21 cellular contexts compared by ENCODE assay signal in genomic region chr2:216858312-216858711, GRCh38. TPM values are rescaled to one million over a fixed set of nuclear protein-coding genes. Genes with fewer than 3 reads are reported as not detected.
DNase-seq lines count a peak whose midpoint lies in the region; ATAC-seq and TF ChIP-seq lines count a peak whose summit lies in the region.
"Had no signal": no experiment of that assay in that cellular context is flagged by ENCODE, and none has a peak within 500 bp of the region (broad histone marks: within the 10 kb centered on the region; RNA-seq: fewer than 3 reads in every experiment).

No MANE protein-coding gene starts in this region.

- no peaks in the 10 kb centered on the region for H3K9me2 ChIP-seq in GM23248 (ENCODE audit: insufficient read depth)

- no peaks in the 10 kb centered on the region for H3K27me3 Mint-ChIP-seq in activated T-helper 2 cell treated with anti-CD3 and anti-CD28 coated beads, Interferon-gamma antibody, Interleukin-2, Interleukin-4, amounts not matched to agents 10 μg/mL and 5 μg/mL and 100 μg/mL, durations not matched to agents 14 hours and 24 hours and 36 hours (ENCODE audit: low read depth)
- H3K27me3 Mint-ChIP-seq in natural killer cell treated with Interleukin-12 subunit alpha and Interleukin-12 subunit beta and Interleukin-15 and Interleukin-18, amount 100 ng/mL, for 72 hours = no peaks in the 10 kb centered on the region

- H3K79me2 ChIP-seq in GM23248 (ENCODE audit: insufficient read depth) = no peaks in the 10 kb centered on the region

- H3K9me3 ChIP-seq in GM23248 (ENCODE audit: low read depth) = no peaks in the 10 kb centered on the region
- H3K9me3 ChIP-seq: BE2C, colonic mucosa, ovary, sigmoid colon had no signal

- H3K4me1 ChIP-seq in GM23248 (ENCODE audit: insufficient read depth) = peaks cover 31% of the 10 kb centered on the region
- H3K4me1 ChIP-seq: colonic mucosa, sigmoid colon had no signal

- intact Hi-C loops in activated T-helper 2 cell treated with anti-CD3 and anti-CD28 coated beads, Interferon-gamma antibody, Interleukin-2, Interleukin-4, amounts not matched to agents 10 μg/mL and 5 μg/mL and 100 μg/mL, durations not matched to agents 14 hours and 24 hours and 36 hours (cut with micrococcal nuclease) = loop anchor here (1.0 to 5.0 kb wide), 4 partner anchors 8 to 365 kb away; partner anchors contain the start of gene RPL37A

- H3K36me3 ChIP-seq in GM23248 (ENCODE audit: low read depth) = no peaks in the 10 kb centered on the region
- H3K36me3 ChIP-seq: BE2C, colonic mucosa, ovary, sigmoid colon had no signal

- peak; percentile 62 to 63 for ATAC-seq in natural killer cell treated with Interleukin-12 subunit alpha and Interleukin-12 subunit beta and Interleukin-15 and Interleukin-18, amount 100 ng/mL, for 72 hours
- no peak for ATAC-seq in HG02642 (IDR thresholded peaks at IDR 0.05; ENCODE audit: poor library complexity, unreplicated experiment)
- ATAC-seq: K562, left lobe of liver had no signal

- H3K9me3 Mint-ChIP-seq in activated T-helper 2 cell treated with anti-CD3 and anti-CD28 coated beads, Interferon-gamma antibody, Interleukin-2, Interleukin-4, amounts not matched to agents 10 μg/mL and 5 μg/mL and 100 μg/mL, durations not matched to agents 14 hours and 24 hours and 36 hours = no peaks in the 10 kb centered on the region
- H3K9me3 Mint-ChIP-seq in natural killer cell treated with Interleukin-12 subunit alpha and Interleukin-12 subunit beta and Interleukin-15 and Interleukin-18, amount 100 ng/mL, for 72 hours = no peaks in the 10 kb centered on the region
- H3K9me3 Mint-ChIP-seq: activated B cell treated with CpG ODN at 0.5 μM for 24 hours had no signal

- in situ Hi-C loops in GM23248 (cut with MboI) = no loop called here

- H3K4me1 Mint-ChIP-seq in activated T-helper 2 cell treated with anti-CD3 and anti-CD28 coated beads, Interferon-gamma antibody, Interleukin-2, Interleukin-4, amounts not matched to agents 10 μg/mL and 5 μg/mL and 100 μg/mL, durations not matched to agents 14 hours and 24 hours and 36 hours (ENCODE audit: low read depth) = peaks cover 43% of the 10 kb centered on the region
- peaks cover 28 to 31% of the 10 kb centered on the region in 2 donors for H3K4me1 Mint-ChIP-seq in natural killer cell treated with Interleukin-12 subunit alpha and Interleukin-12 subunit beta and Interleukin-15 and Interleukin-18, amount 100 ng/mL, for 72 hours (ENCODE audit: low read depth in 2 of 2)
- H3K4me1 Mint-ChIP-seq: activated B cell treated with CpG ODN at 0.5 μM for 24 hours had no signal

- peak overlapping the region; percentile 38 for H3K27ac ChIP-seq in GM23248
- H3K27ac ChIP-seq: colonic mucosa, ovary, sigmoid colon had no signal

- TF ChIP-seq POLR2A in erythroblast (IDR thresholded peaks at IDR 0.05; ENCODE audit: low read length) = no peak

- no peaks in the 10 kb centered on the region for H3K36me3 Mint-ChIP-seq in activated T-helper 2 cell treated with anti-CD3 and anti-CD28 coated beads, Interferon-gamma antibody, Interleukin-2, Interleukin-4, amounts not matched to agents 10 μg/mL and 5 μg/mL and 100 μg/mL, durations not matched to agents 14 hours and 24 hours and 36 hours (ENCODE audit: low read depth)
- no peaks in the 10 kb centered on the region for H3K36me3 Mint-ChIP-seq in natural killer cell treated with Interleukin-12 subunit alpha and Interleukin-12 subunit beta and Interleukin-15 and Interleukin-18, amount 100 ng/mL, for 72 hours

- H3K4me3 Mint-ChIP-seq in activated T-helper 2 cell treated with anti-CD3 and anti-CD28 coated beads, Interferon-gamma antibody, Interleukin-2, Interleukin-4, amounts not matched to agents 10 μg/mL and 5 μg/mL and 100 μg/mL, durations not matched to agents 14 hours and 24 hours and 36 hours (ENCODE audit: low read depth) = peak overlapping the region; percentile 24
- H3K4me3 Mint-ChIP-seq in natural killer cell treated with Interleukin-12 subunit alpha and Interleukin-12 subunit beta and Interleukin-15 and Interleukin-18, amount 100 ng/mL, for 72 hours = peak overlapping the region; percentile 54
- H3K4me3 Mint-ChIP-seq: activated B cell treated with CpG ODN at 0.5 μM for 24 hours had no signal

- no peak overlapping the region for H3K4me3 ChIP-seq in GM23248
- H3K4me3 ChIP-seq: colonic mucosa, K562, ovary, sigmoid colon had no signal

- H2AFZ ChIP-seq in GM23248 = 0 out of 2 replicates have a peak overlapping the region, but pooled peaks have one; percentile 43

- 11 to 13% methylated on average over 3 of the region's 3 CpGs for WGBS in GM23248 (ENCODE audit: low coverage in 1 of 2, low lambda C conversion rate in 2 of 2, missing lambda C conversion rate in 2 of 2), 2 experiments

- DNase-seq in Daoy (ENCODE audit: low read depth) (peak; percentile 15), GM23248 (peak; percentile 70), erythroblast (lab: John Stamatoyannopoulos, UW) (no peak), AG20443 (ENCODE audit: low spot score) (no peak)
- DNase-seq in activated T-helper 2 cell treated with anti-CD3 and anti-CD28 coated beads, Interferon-gamma antibody, Interleukin-2, Interleukin-4, amounts not matched to agents 10 μg/mL and 5 μg/mL and 100 μg/mL, durations not matched to agents 14 hours and 24 hours and 36 hours (ENCODE audit: low spot score) = no peak
- no peak for DNase-seq in natural killer cell treated with Interleukin-12 subunit alpha and Interleukin-12 subunit beta and Interleukin-15 and Interleukin-18, amount 100 ng/mL, for 72 hours (ENCODE audit: low spot score)
- DNase-seq: activated B cell treated with CpG ODN at 0.5 μM for 24 hours; BE2C; colonic mucosa; foreskin melanocyte; NCI-H1092 treated with DMSO at 0.1 percent for 48 hours; NCI-H526 treated with DMSO at 0.1 percent for 48 hours; ovary; SHP77 treated with DMSO at 0.1 percent for 48 hours; sigmoid colon; stimulated activated CD8-positive, alpha-beta memory T cell treated with anti-CD3 and anti-CD28 coated beads, Interleukin-4, amount 100 ng/mL, for 48 hours had no signal

- no peak overlapping the region for H3K4me2 ChIP-seq in GM23248 (ENCODE audit: unreplicated experiment)

- peak overlapping the region; percentile 88 for H3K27ac Mint-ChIP-seq in activated T-helper 2 cell treated with anti-CD3 and anti-CD28 coated beads, Interferon-gamma antibody, Interleukin-2, Interleukin-4, amounts not matched to agents 10 μg/mL and 5 μg/mL and 100 μg/mL, durations not matched to agents 14 hours and 24 hours and 36 hours
- peak overlapping the region; percentile 64 to 79 for H3K27ac Mint-ChIP-seq in natural killer cell treated with Interleukin-12 subunit alpha and Interleukin-12 subunit beta and Interleukin-15 and Interleukin-18, amount 100 ng/mL, for 72 hours
- H3K27ac Mint-ChIP-seq: activated B cell treated with CpG ODN at 0.5 μM for 24 hours had no signal

- H3F3A ChIP-seq in GM23248 (ENCODE audit: insufficient read depth) = peaks cover 28% of the 10 kb centered on the region

- no peaks in the 10 kb centered on the region for H4K20me1 ChIP-seq in GM23248 (ENCODE audit: insufficient read depth)

- H3K9ac ChIP-seq in GM23248 = no peak overlapping the region

- no peaks in the 10 kb centered on the region for H3K27me3 ChIP-seq in GM23248 (replicated peaks; ENCODE audit: insufficient read depth)
- H3K27me3 ChIP-seq: BE2C, colonic mucosa, ovary, sigmoid colon had no signal

RNA-seq across cellular contexts. Expression of gene TNP1, which starts 1.6 kb away (rescaled TPM):
- not detected in 2 replicates for total RNA-seq in Daoy (2014; rRNA removed; shearing (Covaris generic))
- not detected in 2 replicates for total RNA-seq in GM23248 (2014; rRNA removed; shearing (Covaris generic))
- polyA plus RNA-seq in GM23248 (2016; fragmentation: Nextera tagmentation; extraction: Ambion mirVana) = not detected in 2 replicates
- total RNA-seq in activated T-helper 2 cell treated with anti-CD3 and anti-CD28 coated beads, Interferon-gamma antibody, Interleukin-2, Interleukin-4, amounts not matched to agents 10 μg/mL and 5 μg/mL and 100 μg/mL, durations not matched to agents 14 hours and 24 hours and 36 hours = not detected in 2 replicates
- total RNA-seq in natural killer cell treated with Interleukin-12 subunit alpha and Interleukin-12 subunit beta and Interleukin-15 and Interleukin-18, amount 100 ng/mL, for 72 hours = not detected
- total RNA-seq: activated B cell treated with CpG ODN at 0.5 μM for 24 hours; colonic mucosa; H4; K562; left lobe of liver; ovary; sigmoid colon; T-helper 1 cell treated with Interleukin-12 subunit alpha and Interleukin-12 subunit beta and Interleukin-4 antibody, amounts not matched to agents 30 ng/mL and 1 ng/mL, for 36 hours had no signal
- polyA plus RNA-seq: K562, ovary, sigmoid colon had no signal

Comparison
In these comparisons a context has a peak if more than half of its experiments do, and no peak if none do; other contexts are left out.
1. DNase-seq: peak in Daoy (single experiment) and GM23248 (single experiment); none in activated T-helper 2 cell treated with anti-CD3 and anti-CD28 coated beads, Interferon-gamma antibody, Interleukin-2, Interleukin-4, amounts not matched to agents 10 μg/mL and 5 μg/mL and 100 μg/mL, durations not matched to agents 14 hours and 24 hours and 36 hours (single experiment), natural killer cell treated with Interleukin-12 subunit alpha and Interleukin-12 subunit beta and Interleukin-15 and Interleukin-18, amount 100 ng/mL, for 72 hours (single experiment), erythroblast (0 of 2) and AG20443 (single experiment).